Comparison of ENCODE assay signal across 13 cellular contexts in genomic region chr4:119246177-119246576, GRCh38.
"Had no signal": no experiment of that assay in that cellular context is flagged by ENCODE, and none has a peak within 500 bp of the region (broad histone marks: within the 10 kb centered on the region; RNA-seq: fewer than 3 reads in every experiment).

No MANE protein-coding gene starts in this region.

- H3K9me3 Mint-ChIP-seq: activated T-helper 1 cell treated with anti-CD3 and anti-CD28 coated beads, Interleukin-12 subunit alpha, Interleukin-12 subunit beta, Interleukin-2, Interleukin-4 antibody, amounts not matched to agents 30 ng/mL and 10 ng/mL and 1 ng/mL, durations not matched to agents 14 hours and 24 hours and 36 hours had no signal

- FAIRE-seq: pancreas had no signal

- H3K27me3 Mint-ChIP-seq: naive thymus-derived CD4-positive, alpha-beta T cell; T-helper 17 cell had no signal

- DNase-seq: activated CD4-positive, alpha-beta T cell treated with anti-CD3 and anti-CD28 coated beads for 4 hours; activated CD8-positive, alpha-beta memory T cell treated with anti-CD3 and anti-CD28 coated beads, Interleukin-2, amount 50 U/mL, for 48 hours; activated naive CD4-positive, alpha-beta T cell; anterior cingulate cortex; hypothalamus; kidney glomerular epithelial cell; naive thymus-derived CD4-positive, alpha-beta T cell; pancreas; stimulated activated CD4-positive, alpha-beta T cell treated with anti-CD3 and anti-CD28 coated beads, Interleukin-12 subunit alpha, Interleukin-12 subunit beta, amount 100 ng/mL, for 4 hours; stimulated activated CD4-positive, alpha-beta T cell treated with anti-CD3 and anti-CD28 coated beads, Interleukin-2, amount 100 ng/mL, for 24 hours; T-helper 17 cell; WERI-Rb-1 had no signal

- H3K4me3 Mint-ChIP-seq: activated T-helper 1 cell treated with anti-CD3 and anti-CD28 coated beads, Interleukin-12 subunit alpha, Interleukin-12 subunit beta, Interleukin-2, Interleukin-4 antibody, amounts not matched to agents 30 ng/mL and 10 ng/mL and 1 ng/mL, durations not matched to agents 14 hours and 24 hours and 36 hours; naive thymus-derived CD4-positive, alpha-beta T cell; T-helper 17 cell had no signal

- ATAC-seq: naive thymus-derived CD4-positive, alpha-beta T cell; pancreas; T-helper 17 cell had no signal

- H3K27ac Mint-ChIP-seq: activated T-helper 1 cell treated with anti-CD3 and anti-CD28 coated beads, Interleukin-12 subunit alpha, Interleukin-12 subunit beta, Interleukin-2, Interleukin-4 antibody, amounts not matched to agents 30 ng/mL and 10 ng/mL and 1 ng/mL, durations not matched to agents 14 hours and 24 hours and 36 hours; T-helper 17 cell had no signal
